ENCODE assay signal across 9 cellular contexts in genomic region chr10:123380491-123381085, GRCh38.
DNase-seq lines count a peak whose midpoint lies in the region; ATAC-seq and TF ChIP-seq lines count a peak whose summit lies in the region.
"Had no signal": no experiment of that assay in that cellular context is flagged by ENCODE, and none has a peak within 500 bp of the region (broad histone marks: within the 10 kb centered on the region; RNA-seq: fewer than 3 reads in every experiment).

No MANE protein-coding gene starts in this region.

- 0 out of 2 replicates have a peak, but pooled peaks have one; percentile 22 for TF ChIP-seq CTCF in IMR-90 (conservative IDR thresholded peaks at IDR 0.05; ENCODE audit: low read depth, low read length)
- TF ChIP-seq CTCF in omental fat pad (IDR thresholded peaks at IDR 0.05): no peak

- no peak overlapping the region for H3K4ac ChIP-seq in IMR-90 (ENCODE audit: low read depth, low read length)

- H3K4me3 Mint-ChIP-seq in CD4-positive, CD25-positive, alpha-beta regulatory T cell: no peak overlapping the region

- no peaks in the 10 kb centered on the region for H3K9me1 ChIP-seq in IMR-90 (ENCODE audit: insufficient read depth, low read length)

- no peak overlapping the region for H2AK9ac ChIP-seq in IMR-90 (replicated peaks; ENCODE audit: low read depth, low read length, poor library complexity)

- CTCF ChIA-PET in IMR-90 (lab: Yijun Ruan, JAX): no interaction called here

- H3K27ac Mint-ChIP-seq in CD4-positive, CD25-positive, alpha-beta regulatory T cell: no peak overlapping the region

- no peaks in the 10 kb centered on the region for H3K4me1 Mint-ChIP-seq in CD4-positive, CD25-positive, alpha-beta regulatory T cell

- H3K79me1 ChIP-seq in IMR-90 (ENCODE audit: low read depth in 1 of 2, low read length in 2 of 2): no peaks in the 10 kb centered on the region

- ATAC-seq in CD4-positive, CD25-positive, alpha-beta regulatory T cell (ENCODE audit: low read depth in 2 of 2): no peak
- ATAC-seq in IMR-90 (ENCODE audit: low read depth) (no peak), HG03175 (IDR thresholded peaks at IDR 0.05; ENCODE audit: unreplicated experiment) (no peak), GM18909 (IDR thresholded peaks at IDR 0.05; ENCODE audit: poor library complexity, unreplicated experiment) (no peak), omental fat pad (ENCODE audit: low FRiP score) (no peak), left colon (no peak)

- H3K14ac ChIP-seq in IMR-90 (replicated peaks; ENCODE audit: low read depth, low read length): no peak overlapping the region

- no peak overlapping the region for H4K8ac ChIP-seq in IMR-90 (ENCODE audit: low read depth in 2 of 2, low read length in 2 of 2)

- no peak overlapping the region for H4K5ac ChIP-seq in IMR-90 (ENCODE audit: low read depth, low read length)

- H3K23ac ChIP-seq in IMR-90 (ENCODE audit: low read depth, low read length): no peak overlapping the region

- H3K18ac ChIP-seq in IMR-90 (ENCODE audit: low read depth, low read length): no peak overlapping the region

- no peak overlapping the region for H4K91ac ChIP-seq in IMR-90 (ENCODE audit: insufficient read depth, low read depth, low read length)

- peaks cover 4% of the 10 kb centered on the region for H3K36me3 Mint-ChIP-seq in CD4-positive, CD25-positive, alpha-beta regulatory T cell

- H2BK20ac ChIP-seq in IMR-90 (ENCODE audit: low read depth, low read length): no peak overlapping the region

- H2BK15ac ChIP-seq in IMR-90 (ENCODE audit: low read depth, low read length): no peak overlapping the region

- 0 out of 2 replicates have a peak, but pooled peaks have one; percentile 11 for TF ChIP-seq RAD21 in IMR-90 (IDR thresholded peaks at IDR 0.05; ENCODE audit: low read length)

- no peak overlapping the region for H3K4me3 ChIP-seq in CD4-positive, CD25-positive, alpha-beta regulatory T cell (ENCODE audit: low read depth, low read length)
- no peak overlapping the region for H3K4me3 ChIP-seq in IMR-90 (ENCODE audit: insufficient read depth, low read depth, low read length)
- no peak overlapping the region for H3K4me3 ChIP-seq in SJCRH30
- H3K4me3 ChIP-seq: coronary artery had no signal

- H3K56ac ChIP-seq in IMR-90 (ENCODE audit: extremely low read depth, insufficient read depth, low read length): no peak overlapping the region

- H3K36me3 ChIP-seq in CD4-positive, CD25-positive, alpha-beta regulatory T cell (ENCODE audit: control insufficient read depth, insufficient read depth, low read length): no peaks in the 10 kb centered on the region
- H3K36me3 ChIP-seq in IMR-90 (ENCODE audit: control insufficient read depth, insufficient read depth, low read length) (no peaks in the 10 kb centered on the region), SJCRH30 (no peaks in the 10 kb centered on the region)

- no peaks in the 10 kb centered on the region for H3K27me3 ChIP-seq in CD4-positive, CD25-positive, alpha-beta regulatory T cell (ENCODE audit: control insufficient read depth, insufficient read depth, low read length)
- no peaks in the 10 kb centered on the region for H3K27me3 ChIP-seq in IMR-90 (ENCODE audit: control insufficient read depth, insufficient read depth, low read length)
- no peaks in the 10 kb centered on the region for H3K27me3 ChIP-seq in SJCRH30

- TF ChIP-seq POLR2A in IMR-90 (IDR thresholded peaks at IDR 0.05; ENCODE audit: low read depth, low read length): no peak

- no CpG with 5 or more reads among the region's 7 CpGs for WGBS in IMR-90 (ENCODE audit: extremely low coverage in 2 of 2, insufficient read length in 1 of 2), 2 experiments

- H3K27ac ChIP-seq in CD4-positive, CD25-positive, alpha-beta regulatory T cell (ENCODE audit: insufficient read depth, low read length, poor library complexity, severe bottlenecking): no peak overlapping the region
- H3K27ac ChIP-seq in IMR-90 (ENCODE audit: insufficient read depth, low read length) (no peak overlapping the region), SJCRH30 (peak overlapping the region; percentile 28; the same call in 1 of the 2 replicates)
- H3K27ac ChIP-seq: coronary artery had no signal

- no peak overlapping the region for H3K9ac ChIP-seq in IMR-90 (ENCODE audit: low read depth, low read length)

- no peak overlapping the region for H2BK120ac ChIP-seq in IMR-90 (ENCODE audit: low read depth, low read length)

- no peak overlapping the region for H2AFZ ChIP-seq in IMR-90 (replicated peaks; ENCODE audit: low read length, poor library complexity)

- no peak overlapping the region for H3K4me2 ChIP-seq in IMR-90 (ENCODE audit: low read depth, low read length)

- DNase-seq in CD4-positive, CD25-positive, alpha-beta regulatory T cell: peak in 2 of 3 donors; percentile 18 to 21
- DNase-seq in IMR-90 (no peak), SJCRH30 (peak in 1 of 2 experiments; percentile 36), kidney tubule cell (ENCODE audit: low spot score) (peak; percentile 22), omental fat pad (ENCODE audit: low spot score) (no peak), left colon (no peak)

- no peak overlapping the region for H2BK5ac ChIP-seq in IMR-90 (ENCODE audit: low read depth, low read length, poor library complexity, severe bottlenecking)

- no peak overlapping the region for H2AK5ac ChIP-seq in IMR-90 (ENCODE audit: low read depth, low read length)

- no peaks in the 10 kb centered on the region for H3K4me1 ChIP-seq in CD4-positive, CD25-positive, alpha-beta regulatory T cell (ENCODE audit: control insufficient read depth, insufficient read depth, low read length, poor library complexity, severe bottlenecking)
- H3K4me1 ChIP-seq in IMR-90 (ENCODE audit: control insufficient read depth, insufficient read depth, low read length) (no peaks in the 10 kb centered on the region), SJCRH30 (peaks cover 7% of the 10 kb centered on the region)

- H3K27me3 Mint-ChIP-seq in CD4-positive, CD25-positive, alpha-beta regulatory T cell: peaks cover 6% of the 10 kb centered on the region

- peaks cover 0 to 3% of the 10 kb centered on the region in 2 experiments for H3K9me3 ChIP-seq in CD4-positive, CD25-positive, alpha-beta regulatory T cell (ENCODE audit: control insufficient read depth in 2 of 2, low read length in 2 of 2)
- H3K9me3 ChIP-seq in IMR-90 (ENCODE audit: control insufficient read depth, insufficient read depth, low read length): peaks cover 49% of the 10 kb centered on the region
- H3K9me3 ChIP-seq in SJCRH30 (replicated peaks): no peaks in the 10 kb centered on the region

- dilution Hi-C loops in IMR-90 (cut with HindIII; ENCODE audit: low sequenced_read_pairs, unreplicated experiment): no loop called here

- intact Hi-C loops in IMR-90 (cut with micrococcal nuclease) (loop anchor here (2.0 kb wide), 1 partner anchor 338 kb away; no protein-coding TSS in a partner anchor), left colon (cut with DNase I, micrococcal nuclease) (no loop called here)

- H3K9me3 Mint-ChIP-seq in CD4-positive, CD25-positive, alpha-beta regulatory T cell: peaks cover 0 to 5% (median 0%) of the 10 kb centered on the region in 7 donors

- POLR2A ChIA-PET in IMR-90 (lab: Charles Lee; ENCODE audit: unreplicated experiment): no interaction called here

- no TSS peak for BruUV-seq in IMR-90 (replicated peaks; lab: Mats Ljungman, UMichigan)

- in situ Hi-C loops in IMR-90 (cut with MboI; ENCODE audit: low sequenced_read_pairs): no loop called here

- no peaks in the 10 kb centered on the region for H4K20me1 ChIP-seq in IMR-90 (ENCODE audit: insufficient read depth, low read length)

TF ChIP-seq in IMR-90, 13 proteins besides CTCF, POLR2A, EP300 and RAD21:
- TF ChIP-seq SMC3 (IDR thresholded peaks at IDR 0.05; ENCODE audit: low read depth, low read length) (0 out of 2 replicates have a peak, but pooled peaks have one; percentile 11), BHLHE40 (IDR thresholded peaks at IDR 0.05; ENCODE audit: low read depth, low read length) (no peak), NFE2L2 (IDR thresholded peaks at IDR 0.05; ENCODE audit: low read depth, low read length) (no peak)

Comparison
In these comparisons a context has a peak if more than half of its experiments do, and no peak if none do; other contexts are left out.
1. DNase-seq: peak in CD4-positive, CD25-positive, alpha-beta regulatory T cell (2 of 3) and kidney tubule cell (single experiment); none in IMR-90 (single experiment), omental fat pad (single experiment) and left colon (0 of 2).